In genomic region chr3:135849827-135850226, GRCh38 we compare ENCODE assay signal across 33 cellular contexts.
"Had no signal": no experiment of that assay in that cellular context is flagged by ENCODE, and none has a peak within 500 bp of the region (broad histone marks: within the 10 kb centered on the region; RNA-seq: fewer than 3 reads in every experiment).

No MANE protein-coding gene starts in this region.

- H3K4me3 ChIP-seq: adrenal gland, ascending aorta, body of pancreas, breast epithelium, cardiac muscle cell had no signal

- H3K27me3 ChIP-seq: adrenal gland, ascending aorta, brain microvascular endothelial cell, breast epithelium, cardiac muscle cell had no signal

- H3K36me3 ChIP-seq: adrenal gland, ascending aorta, brain microvascular endothelial cell, breast epithelium, cardiac muscle cell had no signal

- H3K4me1 ChIP-seq: adrenal gland, ascending aorta, body of pancreas, breast epithelium had no signal

- ATAC-seq: activated naive CD4-positive, alpha-beta T cell treated with anti-CD3 and anti-CD28 coated beads, Interleukin-2, amount 50 U/mL, for 72 hours; activated naive CD8-positive, alpha-beta T cell treated with anti-CD3 and anti-CD28 coated beads, Interleukin-2, amount 50 U/mL, for 24 hours; activated T-cell treated with anti-CD3 and anti-CD28 coated beads, Interleukin-2, amount 50 U/mL, for 4 hours; activated T-cell treated with anti-CD3 and anti-CD28 coated beads, Interleukin-2, amount 50 U/mL, for 72 hours; activated T-helper 17 cell treated with anti-CD3 and anti-CD28 coated beads, Interleukin-2, amount 50 U/mL, for 72 hours; body of pancreas had no signal

- H3K27ac ChIP-seq: adrenal gland, ascending aorta, body of pancreas, brain microvascular endothelial cell, breast epithelium, cardiac muscle cell had no signal

- FAIRE-seq: bronchial epithelial cell had no signal

- H3K9me3 ChIP-seq: adrenal gland, ascending aorta, breast epithelium had no signal

- DNase-seq: activated effector memory CD4-positive, alpha-beta T cell treated with anti-CD3 and anti-CD28 coated beads, Interleukin-2, amount 50 U/mL, for 16 hours; activated effector memory CD4-positive, alpha-beta T cell treated with Interleukin-2 at 50 U/mL for 16 hours; activated gamma-delta T cell; activated gamma-delta T cell treated with Interleukin-2 at 50 U/mL for 16 hours; activated naive CD4-positive, alpha-beta T cell; activated naive CD4-positive, alpha-beta T cell treated with anti-CD3 and anti-CD28 coated beads for 36 hours; activated naive CD4-positive, alpha-beta T cell treated with anti-CD3 and anti-CD28 coated beads, Interleukin-2, amount 10 ng/mL, durations not matched to agents 7 days and 5 days; activated naive CD4-positive, alpha-beta T cell treated with anti-CD3 and anti-CD28 coated beads, Interleukin-2, amount 50 U/mL, for 16 hours; activated naive CD4-positive, alpha-beta T cell treated with Interleukin-2 at 50 U/mL for 16 hours; activated naive CD8-positive, alpha-beta T cell treated with anti-CD3 and anti-CD28 coated beads for 36 hours; activated naive CD8-positive, alpha-beta T cell treated with anti-CD3 and anti-CD28 coated beads, Interleukin-2, amount 10 ng/mL, durations not matched to agents 7 days and 5 days; activated naive CD8-positive, alpha-beta T cell treated with anti-CD3 and anti-CD28 coated beads, Interleukin-2, amount 50 U/mL, for 24 hours; activated T-cell treated with anti-CD3 and anti-CD28 coated beads, Interleukin-2, amount 50 U/mL, for 1 hour; activated T-cell treated with anti-CD3 and anti-CD28 coated beads, Interleukin-2, amount 50 U/mL, for 24 hours; activated T-cell treated with anti-CD3 and anti-CD28 coated beads, Interleukin-2, amount 50 U/mL, for 4 hours; activated T-cell treated with anti-CD3 and anti-CD28 coated beads, Interleukin-2, amount 50 U/mL, for 48 hours; activated T-cell treated with anti-CD3 and anti-CD28 coated beads, Interleukin-2, amount 50 U/mL, for 72 hours; adrenal gland; amniotic stem cell; amygdala; anterior cingulate cortex; aorta; body of pancreas; brain microvascular endothelial cell; caudate nucleus; central memory CD4-positive, alpha-beta T cell; cerebellar nuclear complex had no signal
